10 cellular contexts compared by ENCODE assay signal in the genomic region with DNA sequence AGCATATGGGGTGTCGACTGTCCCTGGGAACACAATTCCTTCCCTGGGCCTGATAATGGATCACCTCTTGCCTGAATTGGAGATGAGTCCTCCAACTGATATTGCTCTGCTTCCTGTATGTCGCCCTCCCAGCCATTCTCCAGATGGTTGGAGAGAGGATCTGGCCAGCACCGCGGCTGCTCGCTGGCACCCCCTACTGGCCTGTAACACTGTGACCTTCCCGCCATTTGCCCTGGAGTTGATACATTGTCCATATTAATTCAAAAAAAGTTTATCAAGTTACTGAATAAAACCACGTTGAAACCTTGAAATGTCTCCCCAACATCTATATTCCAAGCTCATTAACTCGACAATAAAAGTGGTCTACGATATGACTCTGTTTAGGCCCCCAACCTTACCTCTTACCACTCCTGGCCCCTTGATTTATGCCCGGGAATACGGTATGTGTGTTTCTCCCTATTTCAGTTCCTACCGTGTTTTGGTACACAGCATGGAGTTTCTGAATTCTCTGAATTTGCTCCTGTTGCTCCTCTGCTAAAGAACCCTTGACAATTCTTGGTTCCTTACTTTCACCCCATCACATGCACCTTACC.
DNase-seq lines count a peak whose midpoint lies in the region; ATAC-seq, FAIRE-seq and TF ChIP-seq lines count a peak whose summit lies in the region.
"Had no signal": no experiment of that assay in that cellular context is flagged by ENCODE, and none has a peak within 500 bp of the region (broad histone marks: within the 10 kb centered on the region; RNA-seq: fewer than 3 reads in every experiment).

No MANE protein-coding gene starts in this region.

- H3K36me3 ChIP-seq in kidney epithelial cell (ENCODE audit: control insufficient read depth, insufficient read depth, low read length) = no peaks in the 10 kb centered on the region

- H3K27me3 ChIP-seq in kidney epithelial cell (ENCODE audit: control insufficient read depth, insufficient read depth, low read length) = no peaks in the 10 kb centered on the region

- FAIRE-seq in urothelium cell line (lab: Jason Lieb, UNC) = no peak
- FAIRE-seq: A204.1 had no signal

- no peak for ATAC-seq in GM18867 (IDR thresholded peaks at IDR 0.05; ENCODE audit: unreplicated experiment)

- DNase-seq in NCI-H1105 (lab: John Stamatoyannopoulos, UW) (peak; percentile 2), NCI-H1105 treated with DMSO at 0.1 percent for 48 hours (lab: John Stamatoyannopoulos, UW) (no peak), GM13977 (ENCODE audit: low spot score) (peak; percentile 23), RPMI8226 (peak; percentile 22), kidney epithelial cell (ENCODE audit: low read depth) (no peak), urothelium cell line (ENCODE audit: low spot score) (no peak), midbrain (lab: John Stamatoyannopoulos, UW) (no peak)
- DNase-seq: NCI-H2227 treated with DMSO at 0.1 percent for 48 hours had no signal

- H3K4me3 ChIP-seq in kidney epithelial cell (ENCODE audit: low read depth, low read length) = no peak overlapping the region

- peak; percentile 76 for TF ChIP-seq CTCF in GM13977 (IDR thresholded peaks at IDR 0.05; ENCODE audit: extremely low read depth, insufficient read depth, missing control alignments)
- peak; percentile 34 for TF ChIP-seq CTCF in kidney epithelial cell (IDR thresholded peaks at IDR 0.05; ENCODE audit: insufficient read depth, low read length, poor library complexity, severe bottlenecking)

- in situ Hi-C loops in GM13977 (cut with MboI; ENCODE audit: low pct_unique_long_range_greater_than_20kb, low sequenced_read_pairs, unreplicated experiment) = no loop called here

Comparison
In these comparisons a context has a peak if more than half of its experiments do, and no peak if none do; other contexts are left out.
1. DNase-seq: peak in NCI-H1105 (single experiment), GM13977 (single experiment) and RPMI8226 (single experiment); none in NCI-H1105 treated with DMSO at 0.1 percent for 48 hours (single experiment), kidney epithelial cell (single experiment), urothelium cell line (single experiment) and midbrain (single experiment).